In the genomic region with DNA sequence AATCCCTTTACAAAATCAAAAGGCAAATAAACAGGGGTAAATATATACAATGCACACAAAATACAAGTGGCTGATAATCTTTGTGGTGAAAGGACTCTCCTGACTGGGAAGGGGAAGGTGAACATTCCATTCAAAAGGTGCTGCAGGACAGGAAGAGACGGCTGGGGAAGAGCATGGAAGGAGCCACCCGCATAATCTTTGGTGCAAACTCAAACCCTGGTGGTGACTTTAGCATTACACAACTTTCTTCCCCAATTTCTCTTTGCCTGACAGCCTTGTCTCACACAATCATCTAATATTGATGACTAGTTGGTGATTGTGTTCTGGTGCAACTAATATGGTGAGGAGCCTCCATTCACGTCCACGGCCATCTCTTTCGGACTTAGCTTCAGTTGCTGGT, we compare ENCODE assay signal across 23 cellular contexts.
DNase-seq lines count a peak whose midpoint lies in the region; ATAC-seq, FAIRE-seq and TF ChIP-seq lines count a peak whose summit lies in the region.
"Had no signal": no experiment of that assay in that cellular context is flagged by ENCODE, and none has a peak within 500 bp of the region (broad histone marks: within the 10 kb centered on the region; RNA-seq: fewer than 3 reads in every experiment).

No MANE protein-coding gene starts in this region.

- H3K4me3 Mint-ChIP-seq in H9: no peak overlapping the region
- H3K4me3 Mint-ChIP-seq: CD4-positive, alpha-beta memory T cell had no signal

- TF ChIP-seq CTCF in H9 (conservative IDR thresholded peaks at IDR 0.05) (0 out of 3 replicates have a peak, but pooled peaks have one; percentile 22), brain microvascular endothelial cell (IDR thresholded peaks at IDR 0.05; ENCODE audit: low read depth, low read length, missing control alignments) (peak; percentile 6), keratinocyte (optimal IDR thresholded peaks at IDR 0.05 in 1 of 3, IDR thresholded peaks at IDR 0.05 in 1 of 3, conservative IDR thresholded peaks at IDR 0.05 in 1 of 3; ENCODE audit: extremely low read depth in 1 of 3, insufficient read depth in 2 of 3, low read length in 3 of 3) (no peak), sigmoid colon (IDR thresholded peaks at IDR 0.05) (no peak)

- H3K9me3 Mint-ChIP-seq in H9: no peaks in the 10 kb centered on the region

- H2AFZ ChIP-seq in H9 (ENCODE audit: low read length): no peak overlapping the region
- H2AFZ ChIP-seq in keratinocyte (ENCODE audit: control insufficient read depth, low read length): no peak overlapping the region

- peak; percentile 29 for FAIRE-seq in keratinocyte (lab: Jason Lieb, UNC)
- FAIRE-seq: GM12891, GM18507, H54 had no signal

- H3K4me1 ChIP-seq in H9 (ENCODE audit: insufficient read depth, low read length) (no peaks in the 10 kb centered on the region), keratinocyte (ENCODE audit: control insufficient read depth, extremely low read depth, insufficient read depth, low read length) (no peaks in the 10 kb centered on the region), sigmoid colon (no peaks in the 10 kb centered on the region), SJCRH30 (peaks cover 5% of the 10 kb centered on the region; the same call in 1 of the 2 replicates)

- H2BK120ac ChIP-seq in H9 (ENCODE audit: low read depth, low read length, poor library complexity, severe bottlenecking): no peak overlapping the region

- H3K18ac ChIP-seq in H9 (ENCODE audit: insufficient read length, low read depth, low read length): no peak overlapping the region

- DNase-seq in H9: no peak
- DNase-seq in brain microvascular endothelial cell: no peak
- no peak for DNase-seq in keratinocyte (ENCODE audit: low read depth, low spot score)
- DNase-seq in activated CD4-positive, alpha-beta T cell treated with anti-CD3 and anti-CD28 coated beads, Interleukin-2, amount 50 U/mL, for 1 hour: no peak
- no peak for DNase-seq in sigmoid colon
- DNase-seq in SJCRH30: no peak
- DNase-seq: 8988T; ACHN; AML-193; C1 segment of cervical spinal cord; Calu3; CD4-positive, alpha-beta memory T cell; COR-L47; DMS53; DMS79 treated with DMSO at 0.1 percent for 48 hours; GF-D8; GOT3; HCEC 1CT had no signal

- H4K8ac ChIP-seq in H9 (replicated peaks; ENCODE audit: insufficient read length, low read depth, low read length): no peak overlapping the region

- H2BK15ac ChIP-seq in H9 (ENCODE audit: low read depth, low read length): no peak overlapping the region

- H3K9me3 ChIP-seq in H9 (ENCODE audit: control insufficient read depth, low read depth, low read length) (no peaks in the 10 kb centered on the region), keratinocyte (ENCODE audit: control insufficient read depth, low read depth, low read length) (no peaks in the 10 kb centered on the region), sigmoid colon (no peaks in the 10 kb centered on the region), SJCRH30 (replicated peaks) (0 out of 2 replicates have a peak, but pooled peaks cover 4% of the 10 kb centered on the region)
- H3K9me3 ChIP-seq: A549 had no signal

- H2AK5ac ChIP-seq in H9 (ENCODE audit: insufficient read length, low read length): no peak overlapping the region

- in situ Hi-C loops in brain microvascular endothelial cell (cut with HindIII; ENCODE audit: low pct_ligation_motif_present, low sequenced_read_pairs): no loop called here

- intact Hi-C loops in sigmoid colon (cut with DNase I): no loop called here

- no peaks in the 10 kb centered on the region for H3K4me1 Mint-ChIP-seq in H9
- H3K4me1 Mint-ChIP-seq: CD4-positive, alpha-beta memory T cell had no signal

- no peak overlapping the region for H3K4me3 ChIP-seq in brain microvascular endothelial cell (ENCODE audit: low read depth, low read length)
- H3K4me3 ChIP-seq in keratinocyte (ENCODE audit: control insufficient read depth in 2 of 3, extremely low read depth in 1 of 3, insufficient read depth in 2 of 3, low read depth in 1 of 3, low read length in 3 of 3): no peak overlapping the region
- no peak overlapping the region for H3K4me3 ChIP-seq in sigmoid colon
- H3K4me3 ChIP-seq in SJCRH30: no peak overlapping the region
- H3K4me3 ChIP-seq: A549 had no signal

- dilution Hi-C loops in keratinocyte (cut with MboI; ENCODE audit: extremely low pct_ligation_motif_present, low sequenced_read_pairs): no loop called here

- no peak overlapping the region for H4K5ac ChIP-seq in H9 (ENCODE audit: insufficient read length, low read depth, low read length)

- H4K91ac ChIP-seq in H9 (ENCODE audit: insufficient read length, low read depth, low read length): no peak overlapping the region

- no peak for TF ChIP-seq EP300 in sigmoid colon (IDR thresholded peaks at IDR 0.05)

- no peak overlapping the region for H3K4ac ChIP-seq in H9 (ENCODE audit: low read depth, low read length)

- H3K36me3 Mint-ChIP-seq in H9 (ENCODE audit: insufficient read depth in 1 of 3, low read depth in 3 of 3): no peaks in the 10 kb centered on the region
- H3K36me3 Mint-ChIP-seq: CD4-positive, alpha-beta memory T cell had no signal

- no peak overlapping the region for H2BK20ac ChIP-seq in H9 (ENCODE audit: low read depth, low read length, poor library complexity, severe bottlenecking)

- H3K36me3 ChIP-seq in brain microvascular endothelial cell (replicated peaks) (no peaks in the 10 kb centered on the region), keratinocyte (ENCODE audit: control insufficient read depth in 2 of 2, extremely low read depth in 1 of 2, insufficient read depth in 2 of 2, low read length in 2 of 2) (no peaks in the 10 kb centered on the region), sigmoid colon (no peaks in the 10 kb centered on the region), SJCRH30 (no peaks in the 10 kb centered on the region)

- H3K79me1 ChIP-seq in H9 (ENCODE audit: insufficient read depth, low read depth, low read length, poor library complexity, severe bottlenecking): no peaks in the 10 kb centered on the region

- H3K23me2 ChIP-seq in H9 (ENCODE audit: insufficient read length, low read depth, low read length, poor library complexity, severe bottlenecking): no peaks in the 10 kb centered on the region

- no peaks in the 10 kb centered on the region for H3K27me3 ChIP-seq in H9 (ENCODE audit: insufficient read depth, low read length)
- no peaks in the 10 kb centered on the region for H3K27me3 ChIP-seq in brain microvascular endothelial cell (replicated peaks)
- H3K27me3 ChIP-seq in keratinocyte (ENCODE audit: control insufficient read depth, extremely low read depth, insufficient read depth, low read length): no peaks in the 10 kb centered on the region
- no peaks in the 10 kb centered on the region for H3K27me3 ChIP-seq in sigmoid colon
- peaks cover 5% of the 10 kb centered on the region for H3K27me3 ChIP-seq in SJCRH30

- peaks cover 5% of the 10 kb centered on the region for H3K27me3 Mint-ChIP-seq in H9 (ENCODE audit: low read depth)

- no peak overlapping the region for H3K9ac ChIP-seq in H9 (ENCODE audit: extremely low read depth, insufficient read length, low read length)
- no peak overlapping the region for H3K9ac ChIP-seq in keratinocyte (ENCODE audit: control insufficient read depth, extremely low read depth, insufficient read depth, low read length)

- H3K27ac ChIP-seq in H9 (ENCODE audit: insufficient read length, low read depth, low read length): no peak overlapping the region
- H3K27ac ChIP-seq in brain microvascular endothelial cell: no peak overlapping the region
- no peak overlapping the region for H3K27ac ChIP-seq in keratinocyte (ENCODE audit: control insufficient read depth, insufficient read depth, low read length)
- H3K27ac ChIP-seq in sigmoid colon: no peak overlapping the region
- H3K27ac ChIP-seq in SJCRH30: no peak overlapping the region
- H3K27ac ChIP-seq: A549 had no signal

- H2BK12ac ChIP-seq in H9 (ENCODE audit: insufficient read length, low read depth, low read length): no peak overlapping the region

- no peak overlapping the region for H3K14ac ChIP-seq in H9 (ENCODE audit: insufficient read depth, low read length)

- TF ChIP-seq POLR2A in sigmoid colon (IDR thresholded peaks at IDR 0.05): no peak

- no peak overlapping the region for H3K56ac ChIP-seq in H9 (ENCODE audit: insufficient read length, low read depth, low read length)

- no peaks in the 10 kb centered on the region for H3K9me1 ChIP-seq in keratinocyte (ENCODE audit: control insufficient read depth, extremely low read depth, insufficient read depth, low read length)

- H3K79me2 ChIP-seq in H9 (ENCODE audit: insufficient read depth, low read length) (no peaks in the 10 kb centered on the region), keratinocyte (ENCODE audit: control insufficient read depth, insufficient read depth, low read length) (no peaks in the 10 kb centered on the region)

- H3T11ph ChIP-seq in H9 (ENCODE audit: low read length): no peak overlapping the region

- H3K4me2 ChIP-seq in H9 (ENCODE audit: insufficient read depth, insufficient read length, low read length) (no peak overlapping the region), keratinocyte (ENCODE audit: control insufficient read depth, extremely low read depth, insufficient read depth, low read depth, low read length) (no peak overlapping the region)
- H3K4me2 ChIP-seq: A549 had no signal

- H4K20me1 ChIP-seq in H9 (ENCODE audit: control insufficient read depth, insufficient read depth, insufficient read length) (no peaks in the 10 kb centered on the region), keratinocyte (ENCODE audit: control insufficient read depth, extremely low read depth, insufficient read depth, low read length) (no peaks in the 10 kb centered on the region)

- no peak overlapping the region for H3K23ac ChIP-seq in H9 (ENCODE audit: insufficient read length, low read depth, low read length)

- H3K27ac Mint-ChIP-seq in H9: no peak overlapping the region
- H3K27ac Mint-ChIP-seq: CD4-positive, alpha-beta memory T cell had no signal

- no peak for ATAC-seq in GM21529 (IDR thresholded peaks at IDR 0.05; ENCODE audit: unreplicated experiment)
- ATAC-seq: A549 had no signal

- no CpG with 5 or more reads among the region's 5 CpGs for WGBS in H9 (ENCODE audit: extremely low coverage, insufficient read length, low lambda C conversion rate)
- 92 to 93% methylated on average over 5 of the region's 5 CpGs for WGBS in sigmoid colon, 2 donors

- H2BK5ac ChIP-seq in H9 (ENCODE audit: insufficient read length, low read length): no peak overlapping the region

Comparison
In these comparisons a context has a peak if more than half of its experiments do, and no peak if none do; other contexts are left out.
1. CTCF ChIP-seq: peak in H9 (single experiment) and brain microvascular endothelial cell (single experiment); none in keratinocyte (0 of 3) and sigmoid colon (0 of 4).